Comparison of ENCODE assay signal across 24 cellular contexts in the genomic region with DNA sequence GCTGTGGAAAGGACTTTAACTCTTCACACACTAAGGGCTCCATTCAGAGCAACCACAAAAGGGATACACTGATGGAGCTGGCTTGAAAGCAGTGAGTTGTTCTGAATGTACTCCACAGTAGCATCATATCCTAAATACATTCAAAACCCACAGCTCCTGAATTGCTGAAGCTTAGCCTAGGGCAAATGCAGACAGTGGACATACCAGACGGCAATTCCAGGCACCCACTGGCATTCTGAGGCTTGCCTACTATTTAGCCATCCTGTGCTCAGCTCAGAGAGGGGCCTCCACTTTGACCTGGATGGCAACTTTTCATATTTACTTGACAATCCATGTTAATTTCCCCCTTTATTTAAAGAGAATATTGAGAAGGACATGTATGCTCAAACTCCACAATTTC.
"Had no signal": no experiment of that assay in that cellular context is flagged by ENCODE, and none has a peak within 500 bp of the region (broad histone marks: within the 10 kb centered on the region; RNA-seq: fewer than 3 reads in every experiment).

No MANE protein-coding gene starts in this region.

- ATAC-seq: effector memory CD8-positive, alpha-beta T cell; esophagus mucosa; gastroesophageal sphincter; heart left ventricle; left cardiac atrium; left lung; left ventricle myocardium superior; lower lobe of right lung; mucosa of descending colon had no signal

- H3K9me3 Mint-ChIP-seq: dendritic cell treated with granulocyte-macrophage colony-stimulating factor and Interleukin-4, amounts not matched to agents 40 ng/mL and 50 ng/mL, for 4 days; effector memory CD8-positive, alpha-beta T cell; immature natural killer cell; mesothelial cell of epicardium had no signal

- H2AFZ ChIP-seq: hepatocyte had no signal

- H3K27me3 Mint-ChIP-seq: dendritic cell treated with granulocyte-macrophage colony-stimulating factor and Interleukin-4, amounts not matched to agents 40 ng/mL and 50 ng/mL, for 4 days had no signal

- H3K9me3 ChIP-seq: colonic mucosa, esophagus squamous epithelium, gastroesophageal sphincter, heart left ventricle, left lung, lower lobe of right lung, mucosa of descending colon had no signal

- H3K36me3 Mint-ChIP-seq: immature natural killer cell, mesothelial cell of epicardium had no signal

- H3K27me3 ChIP-seq: colonic mucosa, esophagus squamous epithelium, gastroesophageal sphincter, heart left ventricle, hepatocyte, left lung had no signal

- H3K4me1 ChIP-seq: colonic mucosa, esophagus squamous epithelium, gastroesophageal sphincter, heart left ventricle, left lung, lower lobe of right lung had no signal

- DNase-seq: cerebellar nuclear complex; colonic mucosa; cortex of kidney; effector CD8-positive, alpha-beta T cell; effector memory CD8-positive, alpha-beta T cell; endodermal cell; erythroblast; esophagus squamous epithelium; foreskin fibroblast; heart left ventricle; hypothalamus; immature natural killer cell; left cardiac atrium; left lung; left ventricle myocardium superior; lower lobe of right lung; mesenchymal stem cell; mucosa of descending colon had no signal

- H3K4me3 ChIP-seq: colonic mucosa, esophagus squamous epithelium, gastroesophageal sphincter, heart left ventricle, hepatocyte, left lung, lower lobe of right lung, mucosa of descending colon had no signal

- H3K79me2 ChIP-seq: hepatocyte had no signal

- H3K4me1 Mint-ChIP-seq: immature natural killer cell had no signal

- H3K4me3 Mint-ChIP-seq: dendritic cell treated with granulocyte-macrophage colony-stimulating factor and Interleukin-4, amounts not matched to agents 40 ng/mL and 50 ng/mL, for 4 days; effector memory CD8-positive, alpha-beta T cell; endodermal cell; immature natural killer cell; mesothelial cell of epicardium had no signal

- H3K27ac ChIP-seq: colonic mucosa, epithelial cell of prostate, esophagus squamous epithelium, gastroesophageal sphincter, heart left ventricle, hepatocyte, left lung, lower lobe of right lung had no signal

- H3K36me3 ChIP-seq: colonic mucosa, esophagus squamous epithelium, gastroesophageal sphincter, heart left ventricle, left lung, lower lobe of right lung had no signal

- H3K4me2 ChIP-seq: hepatocyte had no signal

- H3K27ac Mint-ChIP-seq: dendritic cell treated with granulocyte-macrophage colony-stimulating factor and Interleukin-4, amounts not matched to agents 40 ng/mL and 50 ng/mL, for 4 days; effector memory CD8-positive, alpha-beta T cell; endodermal cell; immature natural killer cell; mesothelial cell of epicardium had no signal
